ENCODE assay signal across 8 cellular contexts in genomic region chr16:85556456-85557082, GRCh38. TPM values are rescaled to one million over a fixed set of nuclear protein-coding genes. Genes with fewer than 3 reads are reported as not detected.
DNase-seq lines count a peak whose midpoint lies in the region; ATAC-seq and TF ChIP-seq lines count a peak whose summit lies in the region.

No MANE protein-coding gene starts in this region.

- H3K18ac ChIP-seq in trophoblast cell (ENCODE audit: low read length), result peak overlapping the region; percentile 93

- peak overlapping the region; percentile 95 for H3K4me2 ChIP-seq in OCI-LY3 (ENCODE audit: low read length)
- peak overlapping the region; percentile 82 for H3K4me2 ChIP-seq in trophoblast cell (ENCODE audit: low read length)

- H3K14ac ChIP-seq in trophoblast cell (ENCODE audit: low read length), result peak overlapping the region; percentile 95

- H3K27me3 ChIP-seq in OCI-LY3 (ENCODE audit: low read depth, low read length) (no peaks in the 10 kb centered on the region), gastroesophageal sphincter (no peaks in the 10 kb centered on the region), trophoblast cell (ENCODE audit: insufficient read depth, low read length) (no peaks in the 10 kb centered on the region)

- H3K4me3 Mint-ChIP-seq in activated T-helper 1 cell treated with anti-CD3 and anti-CD28 coated beads, Interleukin-12 subunit alpha, Interleukin-12 subunit beta, Interleukin-2, Interleukin-4 antibody, amounts not matched to agents 30 ng/mL and 10 ng/mL and 1 ng/mL, durations not matched to agents 14 hours and 24 hours and 36 hours, result peak overlapping the region; percentile 85

- H2AFZ ChIP-seq in OCI-LY3 (ENCODE audit: low read depth, low read length) (no peak overlapping the region), trophoblast cell (ENCODE audit: insufficient read depth, low read length, poor library complexity) (peak overlapping the region; percentile 46)

- H3K9ac ChIP-seq in OCI-LY3 (ENCODE audit: low read length), result peak overlapping the region; percentile 98
- H3K9ac ChIP-seq in trophoblast cell (ENCODE audit: low read length), result peak overlapping the region; percentile 73

- H3K79me2 ChIP-seq in OCI-LY3 (ENCODE audit: low read length) (peaks cover 67% of the 10 kb centered on the region), trophoblast cell (ENCODE audit: control insufficient read depth, insufficient read depth, low read length, poor library complexity) (peaks cover 23% of the 10 kb centered on the region)

- no peaks in the 10 kb centered on the region for H3K9me3 Mint-ChIP-seq in activated T-helper 1 cell treated with anti-CD3 and anti-CD28 coated beads, Interleukin-12 subunit alpha, Interleukin-12 subunit beta, Interleukin-2, Interleukin-4 antibody, amounts not matched to agents 30 ng/mL and 10 ng/mL and 1 ng/mL, durations not matched to agents 14 hours and 24 hours and 36 hours

- H3K4ac ChIP-seq in trophoblast cell (ENCODE audit: low read depth, low read length), result peak overlapping the region; percentile 85

- H3K23ac ChIP-seq in trophoblast cell (ENCODE audit: low read length), result no peak overlapping the region

- H4K91ac ChIP-seq in trophoblast cell (ENCODE audit: low read depth, low read length), result peak overlapping the region; percentile 98

- TF ChIP-seq POLR2A in gastroesophageal sphincter (IDR thresholded peaks at IDR 0.05), result no peak

- no peaks in the 10 kb centered on the region for H3K9me3 ChIP-seq in OCI-LY3 (ENCODE audit: insufficient read depth, low read length)
- no peaks in the 10 kb centered on the region for H3K9me3 ChIP-seq in gastroesophageal sphincter
- peaks cover 3% of the 10 kb centered on the region for H3K9me3 ChIP-seq in trophoblast cell (ENCODE audit: insufficient read depth, low read depth, low read length)

- peak overlapping the region; percentile 95 for H2BK120ac ChIP-seq in trophoblast cell (ENCODE audit: insufficient read depth, low read length, poor library complexity)

- H3K4me1 Mint-ChIP-seq in activated T-helper 1 cell treated with anti-CD3 and anti-CD28 coated beads, Interleukin-12 subunit alpha, Interleukin-12 subunit beta, Interleukin-2, Interleukin-4 antibody, amounts not matched to agents 30 ng/mL and 10 ng/mL and 1 ng/mL, durations not matched to agents 14 hours and 24 hours and 36 hours (ENCODE audit: low read depth), result peaks cover 37% of the 10 kb centered on the region

- H3K4me3 ChIP-seq in OCI-LY3 (ENCODE audit: low read length) (peak overlapping the region; percentile 98), gastroesophageal sphincter (peak overlapping the region; percentile 73 to 82), trophoblast cell (ENCODE audit: low read depth, low read length) (peak overlapping the region; percentile 78)

- H3K4me1 ChIP-seq in OCI-LY3 (ENCODE audit: low read length) (peaks cover 27% of the 10 kb centered on the region), gastroesophageal sphincter (peaks cover 0 to 72% (median 22%) of the 10 kb centered on the region in 3 donors), trophoblast cell (ENCODE audit: control insufficient read depth in 1 of 2, insufficient read depth in 2 of 2, low read length in 2 of 2) (peaks cover 8 to 21% of the 10 kb centered on the region in 2 experiments)

- H2BK5ac ChIP-seq in trophoblast cell (ENCODE audit: low read depth, low read length, poor library complexity), result peak overlapping the region; percentile 95

- H3K27ac Mint-ChIP-seq in activated T-helper 1 cell treated with anti-CD3 and anti-CD28 coated beads, Interleukin-12 subunit alpha, Interleukin-12 subunit beta, Interleukin-2, Interleukin-4 antibody, amounts not matched to agents 30 ng/mL and 10 ng/mL and 1 ng/mL, durations not matched to agents 14 hours and 24 hours and 36 hours, result peak overlapping the region; percentile 61

- intact Hi-C loops in activated T-helper 1 cell treated with anti-CD3 and anti-CD28 coated beads, Interleukin-12 subunit alpha, Interleukin-12 subunit beta, Interleukin-2, Interleukin-4 antibody, amounts not matched to agents 30 ng/mL and 10 ng/mL and 1 ng/mL, durations not matched to agents 14 hours and 24 hours and 36 hours (cut with micrococcal nuclease), result loop anchor here (1.0 to 10.0 kb wide), 5 partner anchors 136 to 1042 kb away; partner anchors contain the start of genes COX4I1 and EMC8

- no CpG with 5 or more reads among the region's 65 CpGs for WGBS in gastroesophageal sphincter (ENCODE audit: low coverage in 1 of 2), 2 donors
- WGBS in trophoblast cell (ENCODE audit: extremely low coverage, insufficient coverage, insufficient read length), result no CpG with 5 or more reads among the region's 65 CpGs

- H4K20me1 ChIP-seq in OCI-LY3 (ENCODE audit: insufficient read depth, low read length), result peaks cover 47% of the 10 kb centered on the region

- ATAC-seq in GM21529 (IDR thresholded peaks at IDR 0.05; ENCODE audit: unreplicated experiment) (peak; percentile 29), gastroesophageal sphincter (peak; percentile 14), GM18861 (IDR thresholded peaks at IDR 0.05; ENCODE audit: unreplicated experiment) (no peak), GM18519 (IDR thresholded peaks at IDR 0.05; ENCODE audit: low FRiP score, unreplicated experiment) (no peak)

- H3K36me3 ChIP-seq in OCI-LY3 (replicated peaks; ENCODE audit: low read depth, low read length) (no peaks in the 10 kb centered on the region), gastroesophageal sphincter (no peaks in the 10 kb centered on the region), trophoblast cell (ENCODE audit: control insufficient read depth in 1 of 2, insufficient read depth in 2 of 2, low read length in 2 of 2) (no peaks in the 10 kb centered on the region)

- no peak overlapping the region for H2AK5ac ChIP-seq in trophoblast cell (ENCODE audit: low read length)

- H3K27me3 Mint-ChIP-seq in activated T-helper 1 cell treated with anti-CD3 and anti-CD28 coated beads, Interleukin-12 subunit alpha, Interleukin-12 subunit beta, Interleukin-2, Interleukin-4 antibody, amounts not matched to agents 30 ng/mL and 10 ng/mL and 1 ng/mL, durations not matched to agents 14 hours and 24 hours and 36 hours (ENCODE audit: insufficient read depth), result peaks cover 1% of the 10 kb centered on the region

- peaks cover 36% of the 10 kb centered on the region for H3K79me1 ChIP-seq in trophoblast cell (ENCODE audit: low read length)

- no peak for TF ChIP-seq EP300 in gastroesophageal sphincter (IDR thresholded peaks at IDR 0.05)

- no peak for TF ChIP-seq CTCF in OCI-LY3 (IDR thresholded peaks at IDR 0.05; ENCODE audit: low read depth, low read length)
- TF ChIP-seq CTCF in gastroesophageal sphincter (IDR thresholded peaks at IDR 0.05), result no peak

- H4K12ac ChIP-seq in trophoblast cell (ENCODE audit: low read depth, low read length), result peak overlapping the region; percentile 61

- peak overlapping the region; percentile 87 for H4K8ac ChIP-seq in trophoblast cell (ENCODE audit: low read depth, low read length)

- H3K27ac ChIP-seq in OCI-LY3 (ENCODE audit: low read length) (peak overlapping the region; percentile 92), gastroesophageal sphincter (peak overlapping the region in 3 of 4 donors; percentile 77 to 86 (median 77)), trophoblast cell (ENCODE audit: low read depth, low read length) (peak overlapping the region; percentile 73)

- peak; percentile 60 for DNase-seq in AG20443 (ENCODE audit: low spot score)
- peak; percentile 50 for DNase-seq in activated T-helper 1 cell treated with anti-CD3 and anti-CD28 coated beads, Interleukin-12 subunit alpha, Interleukin-12 subunit beta, Interleukin-2, Interleukin-4 antibody, amounts not matched to agents 30 ng/mL and 10 ng/mL and 1 ng/mL, durations not matched to agents 14 hours and 24 hours and 36 hours (ENCODE audit: low spot score)
- no peak for DNase-seq in trophoblast cell

- peak overlapping the region; percentile 42 for H2BK12ac ChIP-seq in trophoblast cell (ENCODE audit: low read length)

- peaks cover 3% of the 10 kb centered on the region for H3K36me3 Mint-ChIP-seq in activated T-helper 1 cell treated with anti-CD3 and anti-CD28 coated beads, Interleukin-12 subunit alpha, Interleukin-12 subunit beta, Interleukin-2, Interleukin-4 antibody, amounts not matched to agents 30 ng/mL and 10 ng/mL and 1 ng/mL, durations not matched to agents 14 hours and 24 hours and 36 hours (ENCODE audit: low read depth)

RNA-seq across cellular contexts. Expression of gene GSE1, which starts 56.6 kb away (rescaled TPM):
- 35.2 and 35.3 TPM in 2 replicates for total RNA-seq in activated T-helper 1 cell treated with anti-CD3 and anti-CD28 coated beads, Interleukin-12 subunit alpha, Interleukin-12 subunit beta, Interleukin-2, Interleukin-4 antibody, amounts not matched to agents 30 ng/mL and 10 ng/mL and 1 ng/mL, durations not matched to agents 14 hours and 24 hours and 36 hours
- 10 to 100 TPM; 23.4 to 65.5 (median 52.5) TPM for total RNA-seq in gastroesophageal sphincter
- 175 and 188 TPM in 2 replicates for polyA plus RNA-seq in trophoblast cell (2013)

Comparison
In these comparisons a context has a peak if more than half of its experiments do, and no peak if none do; other contexts are left out.
1. DNase-seq: peak in AG20443 (single experiment) and activated T-helper 1 cell treated with anti-CD3 and anti-CD28 coated beads, Interleukin-12 subunit alpha, Interleukin-12 subunit beta, Interleukin-2, Interleukin-4 antibody, amounts not matched to agents 30 ng/mL and 10 ng/mL and 1 ng/mL, durations not matched to agents 14 hours and 24 hours and 36 hours (single experiment); none in trophoblast cell (0 of 2).
2. ATAC-seq: peak in GM21529 (single experiment) and gastroesophageal sphincter (single experiment); none in GM18861 (single experiment) and GM18519 (single experiment).
3. Peak in every context shown above with its lines, with median percentiles within 50 percentile points of each other: H3K27ac ChIP-seq and H3K4me3 ChIP-seq.